Comparison of ENCODE assay signal across 7 cellular contexts in the genomic region with DNA sequence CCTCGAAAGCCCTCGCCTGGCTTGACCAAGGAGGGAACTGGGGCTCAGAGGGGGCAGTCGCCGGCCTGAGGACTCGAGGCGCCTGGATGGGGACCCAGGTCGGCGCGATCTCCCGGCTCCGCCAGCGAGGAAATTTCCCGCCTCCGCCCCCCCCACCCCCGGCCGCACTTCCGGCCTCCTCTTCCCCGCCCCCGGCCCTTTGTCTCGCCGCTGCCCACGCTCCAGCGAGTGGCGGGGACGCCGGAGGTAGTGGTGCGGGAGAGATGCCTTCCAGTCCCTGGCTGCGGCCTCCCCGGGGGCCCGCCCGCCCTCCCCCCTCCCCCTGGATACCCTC. TPM values are rescaled to one million over a fixed set of nuclear protein-coding genes. Genes with fewer than 3 reads are reported as not detected.
DNase-seq lines count a peak whose midpoint lies in the region; ATAC-seq and TF ChIP-seq lines count a peak whose summit lies in the region.

No MANE protein-coding gene starts in this region.

- H3K4me3 Mint-ChIP-seq in activated naive CD4-positive, alpha-beta T cell treated with anti-CD3 and anti-CD28 coated beads, Interleukin-2, amount 50 U/mL, for 24 hours, result peak overlapping the region; percentile 73

- no peak for DNase-seq in lower leg skin (ENCODE audit: low spot score in 2 of 2)
- no peak for DNase-seq in SKM-1 (lab: John Stamatoyannopoulos, UW; ENCODE audit: unreplicated experiment)
- no peak for DNase-seq in SW 1271 (lab: John Stamatoyannopoulos, UW)
- no peak for DNase-seq in HT-29 (ENCODE audit: low spot score)

- peaks cover 18% of the 10 kb centered on the region for H3K27me3 Mint-ChIP-seq in activated naive CD4-positive, alpha-beta T cell treated with anti-CD3 and anti-CD28 coated beads, Interleukin-2, amount 50 U/mL, for 24 hours

- peaks cover 13% of the 10 kb centered on the region for H3K4me1 Mint-ChIP-seq in activated naive CD4-positive, alpha-beta T cell treated with anti-CD3 and anti-CD28 coated beads, Interleukin-2, amount 50 U/mL, for 24 hours

- TF ChIP-seq POLR2A in lower leg skin (IDR thresholded peaks at IDR 0.05), result no peak

- intact Hi-C loops in lower leg skin (cut with DNase I; ENCODE audit: low total_unique reads), result no loop called here

- 2% methylated on average over 22 of the region's 31 CpGs; no CpG with 5 or more reads in 1 of the 2 donors for WGBS in lower leg skin, 2 donors

- peak overlapping the region; percentile 18 for H3K4me3 ChIP-seq in lower leg skin (ENCODE audit: low read depth, poor library complexity, severe bottlenecking)

- H3K36me3 Mint-ChIP-seq in activated naive CD4-positive, alpha-beta T cell treated with anti-CD3 and anti-CD28 coated beads, Interleukin-2, amount 50 U/mL, for 24 hours, result no peaks in the 10 kb centered on the region

- no peak overlapping the region for H3K27ac Mint-ChIP-seq in activated naive CD4-positive, alpha-beta T cell treated with anti-CD3 and anti-CD28 coated beads, Interleukin-2, amount 50 U/mL, for 24 hours

- no peak for TF ChIP-seq CTCF in lower leg skin (IDR thresholded peaks at IDR 0.05)

- peak; percentile 6 for ATAC-seq in GM18520 (IDR thresholded peaks at IDR 0.05; ENCODE audit: unreplicated experiment)
- ATAC-seq in HG02938 (IDR thresholded peaks at IDR 0.05; ENCODE audit: unreplicated experiment), result peak; percentile 11

- no peaks in the 10 kb centered on the region for H3K9me3 Mint-ChIP-seq in activated naive CD4-positive, alpha-beta T cell treated with anti-CD3 and anti-CD28 coated beads, Interleukin-2, amount 50 U/mL, for 24 hours

RNA-seq across cellular contexts. Expression of gene GPRIN1, which starts 0.4 kb away (rescaled TPM):
- total RNA-seq in lower leg skin, result 1 to 10 TPM in 3 of 4 donors, under 1 TPM in 1; 0.72 to 1.7 (median 1.5) TPM
- total RNA-seq in HT-29 (2014; rRNA removed; shearing (Covaris generic)), result 4.3 and 5.6 TPM in 2 replicates

RNA-seq across cellular contexts. Expression of gene SNCB, which starts 19.9 kb away (rescaled TPM):
- total RNA-seq in lower leg skin, result not detected
- total RNA-seq in HT-29 (2014; rRNA removed; shearing (Covaris generic)), result not detected in 2 replicates

RNA-seq across cellular contexts. Expression of gene EIF4E1B, which starts 20.1 kb away (rescaled TPM):
- total RNA-seq in lower leg skin, result not detected
- not detected in 2 replicates for total RNA-seq in HT-29 (2014; rRNA removed; shearing (Covaris generic))

RNA-seq across cellular contexts. Expression of gene TSPAN17, which starts 36.9 kb away (rescaled TPM):
- 10 to 100 TPM; 12.1 to 24.1 (median 15.6) TPM for total RNA-seq in lower leg skin
- total RNA-seq in HT-29 (2014; rRNA removed; shearing (Covaris generic)), result 25.6 and 34.2 TPM in 2 replicates
